Comparison of ENCODE assay signal across 40 cellular contexts in the genomic region with DNA sequence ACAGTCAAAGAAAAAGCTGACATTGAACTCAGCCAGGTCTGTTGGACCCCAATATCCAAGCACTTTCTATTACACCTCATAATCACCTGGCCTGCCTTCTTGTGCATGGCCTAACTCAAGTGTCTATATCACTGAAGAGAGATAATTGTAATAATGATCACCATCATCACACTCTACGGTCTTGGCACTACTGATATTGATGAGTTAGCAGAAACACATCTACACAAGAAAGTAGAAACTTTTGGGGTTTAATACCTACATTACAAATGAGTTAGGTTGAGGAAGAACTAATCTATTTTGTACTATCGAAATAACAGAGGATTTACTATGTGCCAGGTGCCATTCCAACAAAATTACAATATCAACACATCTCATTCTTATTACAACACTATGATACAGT. TPM values are rescaled to one million over a fixed set of nuclear protein-coding genes. Genes with fewer than 3 reads are reported as not detected.
"Had no signal": no experiment of that assay in that cellular context is flagged by ENCODE, and none has a peak within 500 bp of the region (broad histone marks: within the 10 kb centered on the region; RNA-seq: fewer than 3 reads in every experiment).

No MANE protein-coding gene starts in this region.

- H3K4me3 ChIP-seq: MG63 had no signal

- H3K36me3 ChIP-seq: MG63 had no signal

- H3K27me3 ChIP-seq: MG63 had no signal

- H3K9me3 ChIP-seq: MG63 had no signal

- DNase-seq: Karpas-422, Kasumi-1, MG63, MM.1S, MV-4-11, NCI-H1048, NCI-H1092, NCI-H1092 treated with DMSO at 0.1 percent for 48 hours, NCI-H1105, NCI-H1105 treated with DMSO at 0.1 percent for 48 hours, NCI-H1417, NCI-H1417 treated with DMSO at 0.1 percent for 48 hours, NCI-H1436, NCI-H1436 treated with DMSO at 0.1 percent for 48 hours, NCI-H146, NCI-H1694, NCI-H1694 treated with DMSO at 0.1 percent for 48 hours, NCI-H187, NCI-H187 treated with DMSO at 0.1 percent for 48 hours, NCI-H1930, NCI-H2029, NCI-H2029 treated with DMSO at 0.1 percent for 48 hours, NCI-H2081, NCI-H2081 treated with DMSO at 0.1 percent for 48 hours, NCI-H2107, NCI-H2171, NCI-H2171 treated with DMSO at 0.1 percent for 48 hours, NCI-H2227 treated with DMSO at 0.1 percent for 48 hours, NCI-H226, NCI-H345, NCI-H446, NCI-H446 treated with DMSO at 0.1 percent for 48 hours, NCI-H510A, NCI-H510A treated with DMSO at 0.1 percent for 48 hours, NCI-H524, NCI-H524 treated with DMSO at 0.1 percent for 48 hours had no signal

RNA-seq across cellular contexts. Expression of a gene that starts 30.7 kb away (rescaled TPM):
- total RNA-seq: LHCN-M2, M059J, MCF 10A, NCI-H460 had no signal
